9 cellular contexts compared by ENCODE assay signal in genomic region chr10:69573056-69573806, GRCh38. TPM values are rescaled to one million over a fixed set of nuclear protein-coding genes. Genes with fewer than 3 reads are reported as not detected.
A peak's percentile ranks its signal among the peaks of the same experiment; 100 is the strongest.
DNase-seq lines count a peak whose midpoint lies in the region; ATAC-seq and TF ChIP-seq lines count a peak whose summit lies in the region.
"Had no signal": no experiment of that assay in that cellular context is flagged by ENCODE, and none has a peak within 500 bp of the region (broad histone marks: within the 10 kb centered on the region; RNA-seq: fewer than 3 reads in every experiment).

A gene with protein sequence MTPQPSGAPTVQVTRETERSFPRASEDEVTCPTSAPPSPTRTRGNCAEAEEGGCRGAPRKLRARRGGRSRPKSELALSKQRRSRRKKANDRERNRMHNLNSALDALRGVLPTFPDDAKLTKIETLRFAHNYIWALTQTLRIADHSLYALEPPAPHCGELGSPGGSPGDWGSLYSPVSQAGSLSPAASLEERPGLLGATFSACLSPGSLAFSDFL (minus strand): TSS chr10:69573422. CDS start chr10:69573043, 379 bp downstream.

- ATAC-seq in CD8-positive, alpha-beta T cell: no peak
- ATAC-seq in GM21529 (IDR thresholded peaks at IDR 0.05; ENCODE audit: unreplicated experiment): peak; percentile 71
- ATAC-seq in T-helper 17 cell: peak; percentile 39
- ATAC-seq in GM21528 (IDR thresholded peaks at IDR 0.05; ENCODE audit: low FRiP score, unreplicated experiment): no peak

- peaks cover 35% of the 10 kb centered on the region for H3K4me1 Mint-ChIP-seq in CD8-positive, alpha-beta T cell (ENCODE audit: low read depth)
- H3K4me1 Mint-ChIP-seq in T-helper 17 cell: peaks cover 22% of the 10 kb centered on the region

- POLR2A ChIA-PET in CD8-positive, alpha-beta T cell (lab: Charles Lee): interaction anchor here (0.9 to 1.2 kb wide), 2 partner anchors 15 to 47 kb away, joined by 3 read pairs; no protein-coding TSS in a partner anchor

- peaks cover 65% of the 10 kb centered on the region for H3K27me3 Mint-ChIP-seq in CD8-positive, alpha-beta T cell (ENCODE audit: low read depth)
- peaks cover 74% of the 10 kb centered on the region for H3K27me3 Mint-ChIP-seq in T-helper 17 cell

- H3K4me1 ChIP-seq in CD8-positive, alpha-beta T cell (ENCODE audit: insufficient read depth, low read length): peaks cover 30% of the 10 kb centered on the region

- H3K4me3 ChIP-seq in CD8-positive, alpha-beta T cell (ENCODE audit: low read depth, low read length): peak within 1 kb of the TSS; percentile 77

- intact Hi-C loops in CD8-positive, alpha-beta T cell (cut with DNase I, micrococcal nuclease): loop anchor here in 1 of 2 experiments (5.0 kb wide), 1 partner anchor 49 kb away; no protein-coding TSS in a partner anchor

- H3K27ac ChIP-seq in CD8-positive, alpha-beta T cell (ENCODE audit: low read depth, low read length): no peak within 1 kb of the TSS

- CTCF ChIA-PET in CD8-positive, alpha-beta T cell (lab: Charles Lee): no interaction called here

- H3K27ac Mint-ChIP-seq in CD8-positive, alpha-beta T cell: no peak within 1 kb of the TSS
- no peak within 1 kb of the TSS for H3K27ac Mint-ChIP-seq in T-helper 17 cell

- H3K36me3 Mint-ChIP-seq in CD8-positive, alpha-beta T cell: peaks cover 2% of the 10 kb centered on the region
- peaks cover 2% of the 10 kb centered on the region for H3K36me3 Mint-ChIP-seq in T-helper 17 cell (ENCODE audit: low read depth)

- H3K36me3 ChIP-seq in CD8-positive, alpha-beta T cell (ENCODE audit: insufficient read depth, low read length): no peaks in the 10 kb centered on the region

- no peaks in the 10 kb centered on the region for H3K9me3 ChIP-seq in CD8-positive, alpha-beta T cell (ENCODE audit: low read length)
- H3K9me3 ChIP-seq in T-helper 17 cell (ENCODE audit: control insufficient read depth, low read length, poor library complexity, severe bottlenecking): no peaks in the 10 kb centered on the region

- H3K4me3 Mint-ChIP-seq in CD8-positive, alpha-beta T cell: peak within 1 kb of the TSS; percentile 82
- H3K4me3 Mint-ChIP-seq in T-helper 17 cell: peak within 1 kb of the TSS; percentile 86

- H3K9me3 Mint-ChIP-seq in CD8-positive, alpha-beta T cell: peaks cover 2% of the 10 kb centered on the region

- no peak for DNase-seq in CD8-positive, alpha-beta T cell
- DNase-seq in T-helper 17 cell: no peak
- peak; percentile 59 for DNase-seq in islet precursor cell
- no peak for DNase-seq in NCI-H1694 (lab: John Stamatoyannopoulos, UW)
- DNase-seq in cerebellum (ENCODE audit: low spot score): no peak
- DNase-seq in NAMALWA (ENCODE audit: low spot score): no peak

- TF ChIP-seq CTCF in CD8-positive, alpha-beta T cell (IDR thresholded peaks at IDR 0.05): no peak

- H3K27me3 ChIP-seq in CD8-positive, alpha-beta T cell (ENCODE audit: insufficient read depth, low read length): peaks cover 46% of the 10 kb centered on the region

RNA-seq across cellular contexts. Expression of the gene that starts here (rescaled TPM):
- not detected for total RNA-seq in CD8-positive, alpha-beta T cell
- total RNA-seq in T-helper 17 cell (not detected), cerebellum (not detected)
- total RNA-seq: renal cortical epithelial cell had no signal

Comparison
In these comparisons a context has a peak if more than half of its experiments do, and no peak if none do; other contexts are left out.
1. Peak in ATAC-seq in T-helper 17 cell; RNA of the gene not detected or under 1 TPM.